ENCODE assay signal across 17 cellular contexts in the genomic region with DNA sequence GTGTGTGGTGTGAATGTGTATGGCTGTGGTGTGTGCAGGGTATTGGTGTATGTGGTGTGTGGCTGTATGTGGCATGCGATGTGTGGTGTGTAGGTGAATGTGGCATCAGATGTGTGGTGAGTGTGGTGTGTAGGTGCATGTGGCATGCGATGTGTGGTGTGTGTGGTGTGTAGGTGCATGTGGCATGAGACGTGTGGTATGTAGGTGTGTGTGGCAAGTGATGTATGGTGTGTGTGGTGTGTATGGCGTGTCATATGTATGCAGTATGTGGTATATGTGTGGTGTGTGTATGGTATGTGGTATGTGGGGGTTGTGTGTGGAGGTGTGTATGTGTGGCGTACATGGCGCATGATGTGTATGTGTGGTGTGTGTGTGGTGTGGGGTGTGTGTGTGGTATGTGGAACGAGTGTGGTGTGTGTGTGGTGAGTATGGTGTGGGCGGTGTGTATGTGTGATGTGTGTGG.
"Had no signal": no experiment of that assay in that cellular context is flagged by ENCODE, and none has a peak within 500 bp of the region (broad histone marks: within the 10 kb centered on the region; RNA-seq: fewer than 3 reads in every experiment).

No MANE protein-coding gene starts in this region.

- H3K4me1 ChIP-seq: foreskin keratinocyte, lower lobe of right lung, upper lobe of left lung had no signal

- H3K9me3 Mint-ChIP-seq: activated CD4-positive, alpha-beta T cell treated with anti-CD3 and anti-CD28 coated beads, Interleukin-2, amount 10 ng/mL, durations not matched to agents 24 days and 14 days; activated CD8-positive, alpha-beta T cell treated with anti-CD3 and anti-CD28 coated beads for 36 hours; activated naive CD8-positive, alpha-beta T cell treated with anti-CD3 and anti-CD28 coated beads, Interleukin-2, amount 10 ng/mL, durations not matched to agents 7 days and 5 days; activated T-helper 1 cell treated with anti-CD3 and anti-CD28 coated beads, Interleukin-12 subunit alpha, Interleukin-12 subunit beta, Interleukin-2, Interleukin-4 antibody, amounts not matched to agents 30 ng/mL and 10 ng/mL and 1 ng/mL, durations not matched to agents 14 hours and 24 hours and 36 hours; natural killer cell treated with Interleukin-12 subunit alpha and Interleukin-12 subunit beta and Interleukin-15 and Interleukin-18, amount 100 ng/mL, for 72 hours had no signal

- H3K36me3 Mint-ChIP-seq: activated naive CD8-positive, alpha-beta T cell treated with anti-CD3 and anti-CD28 coated beads, Interleukin-2, amount 10 ng/mL, durations not matched to agents 7 days and 5 days; natural killer cell treated with Interleukin-12 subunit alpha and Interleukin-12 subunit beta and Interleukin-15 and Interleukin-18, amount 100 ng/mL, for 72 hours had no signal

- H3K4me3 ChIP-seq: lower lobe of right lung, upper lobe of left lung had no signal

- H3K27me3 ChIP-seq: foreskin keratinocyte, upper lobe of left lung had no signal

- ATAC-seq: activated CD8-positive, alpha-beta T cell treated with anti-CD3 and anti-CD28 coated beads for 36 hours; foreskin keratinocyte; lower lobe of right lung; natural killer cell treated with Interleukin-12 subunit alpha and Interleukin-12 subunit beta and Interleukin-15 and Interleukin-18, amount 100 ng/mL, for 72 hours had no signal

- H3K9me3 ChIP-seq: lower lobe of right lung, upper lobe of left lung had no signal

- H3K27me3 Mint-ChIP-seq: activated CD4-positive, alpha-beta T cell treated with anti-CD3 and anti-CD28 coated beads, Interleukin-2, amount 10 ng/mL, durations not matched to agents 24 days and 14 days; activated CD8-positive, alpha-beta T cell treated with anti-CD3 and anti-CD28 coated beads for 36 hours; activated naive CD8-positive, alpha-beta T cell treated with anti-CD3 and anti-CD28 coated beads, Interleukin-2, amount 10 ng/mL, durations not matched to agents 7 days and 5 days; natural killer cell treated with Interleukin-12 subunit alpha and Interleukin-12 subunit beta and Interleukin-15 and Interleukin-18, amount 100 ng/mL, for 72 hours had no signal

- H3K4me3 Mint-ChIP-seq: activated CD4-positive, alpha-beta T cell treated with anti-CD3 and anti-CD28 coated beads, Interleukin-2, amount 10 ng/mL, durations not matched to agents 24 days and 14 days; activated CD8-positive, alpha-beta T cell treated with anti-CD3 and anti-CD28 coated beads for 36 hours; activated naive CD8-positive, alpha-beta T cell treated with anti-CD3 and anti-CD28 coated beads, Interleukin-2, amount 10 ng/mL, durations not matched to agents 7 days and 5 days; activated T-helper 1 cell treated with anti-CD3 and anti-CD28 coated beads, Interleukin-12 subunit alpha, Interleukin-12 subunit beta, Interleukin-2, Interleukin-4 antibody, amounts not matched to agents 30 ng/mL and 10 ng/mL and 1 ng/mL, durations not matched to agents 14 hours and 24 hours and 36 hours; natural killer cell treated with Interleukin-12 subunit alpha and Interleukin-12 subunit beta and Interleukin-15 and Interleukin-18, amount 100 ng/mL, for 72 hours had no signal

- H3K4me1 Mint-ChIP-seq: activated CD4-positive, alpha-beta T cell treated with anti-CD3 and anti-CD28 coated beads, Interleukin-2, amount 10 ng/mL, durations not matched to agents 24 days and 14 days; activated naive CD8-positive, alpha-beta T cell treated with anti-CD3 and anti-CD28 coated beads, Interleukin-2, amount 10 ng/mL, durations not matched to agents 7 days and 5 days had no signal

- DNase-seq: activated CD4-positive, alpha-beta T cell treated with anti-CD3 and anti-CD28 coated beads, Interleukin-2, amount 10 ng/mL, durations not matched to agents 24 days and 14 days; activated CD8-positive, alpha-beta T cell treated with anti-CD3 and anti-CD28 coated beads for 36 hours; activated naive CD4-positive, alpha-beta T cell treated with Interleukin-2 at 50 U/mL for 16 hours; activated naive CD8-positive, alpha-beta T cell treated with anti-CD3 and anti-CD28 coated beads, Interleukin-2, amount 10 ng/mL, durations not matched to agents 7 days and 5 days; amygdala; foreskin keratinocyte; hypothalamus; stimulated activated CD4-positive, alpha-beta T cell treated with anti-CD3 and anti-CD28 coated beads, Interleukin-12 subunit alpha, Interleukin-12 subunit beta, amount 100 ng/mL, for 4 hours; stimulated activated CD4-positive, alpha-beta T cell treated with anti-CD3 and anti-CD28 coated beads, Interleukin-1b, Interleukin-23, amount 100 ng/mL, for 48 hours; stimulated activated naive CD4-positive, alpha-beta T cell treated with Interleukin-2 at 50 U/mL for 16 hours; T1000 had no signal

- H3K27ac Mint-ChIP-seq: activated CD4-positive, alpha-beta T cell treated with anti-CD3 and anti-CD28 coated beads, Interleukin-2, amount 10 ng/mL, durations not matched to agents 24 days and 14 days; activated CD8-positive, alpha-beta T cell treated with anti-CD3 and anti-CD28 coated beads for 36 hours; activated naive CD8-positive, alpha-beta T cell treated with anti-CD3 and anti-CD28 coated beads, Interleukin-2, amount 10 ng/mL, durations not matched to agents 7 days and 5 days; activated T-helper 1 cell treated with anti-CD3 and anti-CD28 coated beads, Interleukin-12 subunit alpha, Interleukin-12 subunit beta, Interleukin-2, Interleukin-4 antibody, amounts not matched to agents 30 ng/mL and 10 ng/mL and 1 ng/mL, durations not matched to agents 14 hours and 24 hours and 36 hours; natural killer cell treated with Interleukin-12 subunit alpha and Interleukin-12 subunit beta and Interleukin-15 and Interleukin-18, amount 100 ng/mL, for 72 hours had no signal

- FAIRE-seq: keratinocyte had no signal

- H3K27ac ChIP-seq: epithelial cell of prostate, foreskin keratinocyte, lower lobe of right lung, upper lobe of left lung had no signal
